ENCODE assay signal across 22 cellular contexts in genomic region chr5:9212605-9213004, GRCh38.
"Had no signal": no experiment of that assay in that cellular context is flagged by ENCODE, and none has a peak within 500 bp of the region (broad histone marks: within the 10 kb centered on the region; RNA-seq: fewer than 3 reads in every experiment).

No MANE protein-coding gene starts in this region.

- H3K36me3 ChIP-seq: brain microvascular endothelial cell, esophagus squamous epithelium, left ventricle myocardium inferior, tibial artery had no signal

- ATAC-seq: activated CD8-positive, alpha-beta T cell treated with anti-CD3 and anti-CD28 coated beads for 36 hours; stimulated activated naive CD8-positive, alpha-beta T cell treated with anti-CD3 and anti-CD28 coated beads, Interleukin-15, Interleukin-2, amounts not matched to agents 100 U/mL and 50 U/mL, for 24 hours had no signal

- H3K4me1 ChIP-seq: esophagus squamous epithelium, left ventricle myocardium inferior, tibial artery had no signal

- H3K4me3 ChIP-seq: esophagus squamous epithelium, left ventricle myocardium inferior, tibial artery had no signal

- H3K27ac ChIP-seq: brain microvascular endothelial cell, esophagus squamous epithelium, left ventricle myocardium inferior, tibial artery had no signal

- DNase-seq: activated B cell treated with CpG ODN at 0.5 μM for 24 hours; activated CD4-positive, alpha-beta T cell treated with anti-CD3 and anti-CD28 coated beads for 48 hours; activated CD8-positive, alpha-beta T cell treated with anti-CD3 and anti-CD28 coated beads for 36 hours; activated naive CD4-positive, alpha-beta T cell treated with Interleukin-2 at 50 U/mL for 16 hours; activated naive CD8-positive, alpha-beta T cell treated with anti-CD3 and anti-CD28 coated beads, Interleukin-2, amount 10 ng/mL, durations not matched to agents 7 days and 5 days; activated T-cell treated with anti-CD3 and anti-CD28 coated beads, Interleukin-2, amount 50 U/mL, for 1 hour; brain microvascular endothelial cell; cerebellar nuclear complex; effector CD4-positive, alpha-beta T cell; esophagus squamous epithelium; foreskin melanocyte; glutamatergic neuron; hypothalamus; left ventricle myocardium inferior; occipital lobe; retina; stimulated activated CD4-positive, alpha-beta T cell treated with anti-CD3 and anti-CD28 coated beads, Interleukin-2, amount 100 ng/mL, for 24 hours; stimulated activated naive CD8-positive, alpha-beta T cell treated with anti-CD3 and anti-CD28 coated beads, Interleukin-15, Interleukin-2, amounts not matched to agents 100 U/mL and 50 U/mL, for 24 hours; substantia nigra; T-helper 1 cell; T-helper 9 cell; tibial artery had no signal

- H3K27me3 ChIP-seq: brain microvascular endothelial cell, esophagus squamous epithelium, tibial artery had no signal

- H3K9me3 ChIP-seq: esophagus squamous epithelium, left ventricle myocardium inferior, tibial artery had no signal
